Comparison of ENCODE assay signal across 24 cellular contexts in genomic region chr1:75522389-75522788, GRCh38.
DNase-seq lines count a peak whose midpoint lies in the region; ATAC-seq, FAIRE-seq and TF ChIP-seq lines count a peak whose summit lies in the region.
"Had no signal": no experiment of that assay in that cellular context is flagged by ENCODE, and none has a peak within 500 bp of the region (broad histone marks: within the 10 kb centered on the region; RNA-seq: fewer than 3 reads in every experiment).

No MANE protein-coding gene starts in this region.

- H3K4me1 ChIP-seq in astrocyte (ENCODE audit: insufficient read depth, low read length), result peaks cover 5% of the 10 kb centered on the region

- peaks cover 25% of the 10 kb centered on the region for H3K4me1 Mint-ChIP-seq in astrocyte (ENCODE audit: low read depth, unreplicated experiment)

- H3K27ac Mint-ChIP-seq in astrocyte (ENCODE audit: unreplicated experiment), result peak overlapping the region; percentile 29
- H3K27ac Mint-ChIP-seq: activated CD4-positive, alpha-beta memory T cell treated with anti-CD3 and anti-CD28 coated beads for 36 hours; CD4-positive, alpha-beta T cell; natural killer cell treated with Interleukin-12 subunit alpha and Interleukin-12 subunit beta and Interleukin-15 and Interleukin-18, amount 100 ng/mL, for 72 hours had no signal

- no peak overlapping the region for H3K9ac ChIP-seq in astrocyte (ENCODE audit: low read length)

- FAIRE-seq in astrocyte (lab: Jason Lieb, UNC), result no peak
- FAIRE-seq: frontal cortex had no signal

- H3K36me3 ChIP-seq in astrocyte (ENCODE audit: insufficient read depth, low read length), result no peaks in the 10 kb centered on the region

- H3K79me2 ChIP-seq in astrocyte (ENCODE audit: insufficient read depth, low read length), result no peaks in the 10 kb centered on the region

- H3K4me3 ChIP-seq in astrocyte (ENCODE audit: insufficient read depth, low read depth, low read length), result no peak overlapping the region

- H3K4me3 Mint-ChIP-seq in astrocyte (ENCODE audit: unreplicated experiment), result no peak overlapping the region
- H3K4me3 Mint-ChIP-seq: activated CD4-positive, alpha-beta memory T cell treated with anti-CD3 and anti-CD28 coated beads for 36 hours; CD4-positive, alpha-beta T cell; natural killer cell treated with Interleukin-12 subunit alpha and Interleukin-12 subunit beta and Interleukin-15 and Interleukin-18, amount 100 ng/mL, for 72 hours had no signal

- no peaks in the 10 kb centered on the region for H4K20me1 ChIP-seq in astrocyte (ENCODE audit: insufficient read depth, low read length)

- H2AFZ ChIP-seq in astrocyte (ENCODE audit: low read depth, low read length), result no peak overlapping the region

- TF ChIP-seq CTCF in astrocyte (IDR thresholded peaks at IDR 0.05; ENCODE audit: insufficient read depth, low read depth, low read length) (no peak), omental fat pad (IDR thresholded peaks at IDR 0.05) (no peak)

- DNase-seq in NCI-H226 (peak; percentile 90), astrocyte (ENCODE audit: low read depth) (peak; percentile 91), iPS-NIHi11 (ENCODE audit: low spot score) (peak; percentile 6), omental fat pad (ENCODE audit: low spot score) (no peak), NCI-H128 (lab: John Stamatoyannopoulos, UW; ENCODE audit: unreplicated experiment) (no peak)
- no peak for DNase-seq in stimulated activated CD4-positive, alpha-beta T cell treated with anti-CD3 and anti-CD28 coated beads, Interleukin-2, amount 100 ng/mL, for 24 hours
- DNase-seq: activated CD4-positive, alpha-beta memory T cell treated with anti-CD3 and anti-CD28 coated beads for 36 hours; activated CD4-positive, CD25-positive, alpha-beta regulatory T cell; activated effector memory CD4-positive, alpha-beta T cell treated with Interleukin-2 at 50 U/mL for 16 hours; CD4-positive, alpha-beta T cell; central memory CD4-positive, alpha-beta T cell; DMS153; erythroblast; GF-D8; Karpas-422; midbrain; NCI-H187 treated with DMSO at 0.1 percent for 48 hours; NCI-H2227 treated with DMSO at 0.1 percent for 48 hours; NCI-H774; substantia nigra; T1000 had no signal

- no peaks in the 10 kb centered on the region for H3K27me3 ChIP-seq in astrocyte (ENCODE audit: insufficient read depth, low read length)

- H3K4me2 ChIP-seq in astrocyte (ENCODE audit: low read length), result peak overlapping the region; percentile 34

- H3K27ac ChIP-seq in astrocyte (ENCODE audit: low read depth, low read length), result peak overlapping the region; percentile 57

- H3K9me3 ChIP-seq in astrocyte (ENCODE audit: insufficient read depth, low read depth, low read length), result no peaks in the 10 kb centered on the region

- no peaks in the 10 kb centered on the region for H3K9me3 Mint-ChIP-seq in astrocyte (ENCODE audit: unreplicated experiment)
- H3K9me3 Mint-ChIP-seq: activated CD4-positive, alpha-beta memory T cell treated with anti-CD3 and anti-CD28 coated beads for 36 hours; CD4-positive, alpha-beta T cell had no signal

- H3K36me3 Mint-ChIP-seq in astrocyte (ENCODE audit: low read depth, unreplicated experiment), result no peaks in the 10 kb centered on the region
- H3K36me3 Mint-ChIP-seq: activated CD4-positive, alpha-beta memory T cell treated with anti-CD3 and anti-CD28 coated beads for 36 hours; natural killer cell treated with Interleukin-12 subunit alpha and Interleukin-12 subunit beta and Interleukin-15 and Interleukin-18, amount 100 ng/mL, for 72 hours had no signal

- no peaks in the 10 kb centered on the region for H3K27me3 Mint-ChIP-seq in astrocyte (ENCODE audit: low read depth, unreplicated experiment)
- H3K27me3 Mint-ChIP-seq: CD4-positive, alpha-beta T cell had no signal

- ATAC-seq in omental fat pad (ENCODE audit: low FRiP score) (peak; percentile 83), GM18517 (IDR thresholded peaks at IDR 0.05; ENCODE audit: unreplicated experiment) (no peak)
- ATAC-seq: natural killer cell treated with Interleukin-12 subunit alpha and Interleukin-12 subunit beta and Interleukin-15 and Interleukin-18, amount 100 ng/mL, for 72 hours had no signal

Comparison
In these comparisons a context has a peak if more than half of its experiments do, and no peak if none do; other contexts are left out.
1. DNase-seq: peak in NCI-H226 (single experiment), astrocyte (single experiment) and iPS-NIHi11 (single experiment); none in omental fat pad (single experiment), stimulated activated CD4-positive, alpha-beta T cell treated with anti-CD3 and anti-CD28 coated beads, Interleukin-2, amount 100 ng/mL, for 24 hours (0 of 2) and NCI-H128 (single experiment).